ENCODE assay signal across 2 cellular contexts in the genomic region with DNA sequence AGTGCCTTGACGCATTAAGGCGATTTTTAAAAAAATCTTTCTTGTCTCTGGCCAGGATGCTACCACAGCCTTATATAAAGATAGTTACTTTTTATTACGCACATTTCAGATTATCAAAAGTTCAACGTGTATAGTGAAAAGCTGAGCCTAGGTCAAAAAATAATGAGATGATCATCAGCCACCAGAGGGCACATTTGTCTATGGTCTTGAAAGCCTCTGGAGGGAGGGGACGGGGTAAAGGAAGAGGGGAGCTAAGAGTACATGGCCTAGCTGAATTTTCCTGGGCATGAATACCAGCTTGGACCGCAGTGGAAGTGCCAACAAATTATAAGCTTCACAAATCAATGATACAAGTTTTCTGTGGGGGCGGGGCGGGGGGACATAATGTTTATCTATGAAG.
TF ChIP-seq lines count a peak whose summit lies in the region.

No MANE protein-coding gene starts in this region.

TF ChIP-seq in SK-N-SH, 30 proteins besides CTCF, POLR2A, EP300 and RAD21 (continued from another document):
- TF ChIP-seq, protein P1, sequence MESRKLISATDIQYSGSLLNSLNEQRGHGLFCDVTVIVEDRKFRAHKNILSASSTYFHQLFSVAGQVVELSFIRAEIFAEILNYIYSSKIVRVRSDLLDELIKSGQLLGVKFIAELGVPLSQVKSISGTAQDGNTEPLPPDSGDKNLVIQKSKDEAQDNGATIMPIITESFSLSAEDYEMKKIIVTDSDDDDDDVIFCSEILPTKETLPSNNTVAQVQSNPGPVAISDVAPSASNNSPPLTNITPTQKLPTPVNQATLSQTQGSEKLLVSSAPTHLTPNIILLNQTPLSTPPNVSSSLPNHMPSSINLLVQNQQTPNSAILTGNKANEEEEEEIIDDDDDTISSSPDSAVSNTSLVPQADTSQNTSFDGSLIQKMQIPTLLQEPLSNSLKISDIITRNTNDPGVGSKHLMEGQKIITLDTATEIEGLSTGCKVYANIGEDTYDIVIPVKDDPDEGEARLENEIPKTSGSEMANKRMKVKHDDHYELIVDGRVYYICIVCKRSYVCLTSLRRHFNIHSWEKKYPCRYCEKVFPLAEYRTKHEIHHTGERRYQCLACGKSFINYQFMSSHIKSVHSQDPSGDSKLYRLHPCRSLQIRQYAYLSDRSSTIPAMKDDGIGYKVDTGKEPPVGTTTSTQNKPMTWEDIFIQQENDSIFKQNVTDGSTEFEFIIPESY (IDR thresholded peaks at IDR 0.05; ENCODE audit: borderline replicate concordance, low read depth) = no peak
- no peak for TF ChIP-seq CHD2 (IDR thresholded peaks at IDR 0.05; ENCODE audit: low read length, partially characterized antibody)
- no peak for TF ChIP-seq SMC3 (IDR thresholded peaks at IDR 0.05; ENCODE audit: low read depth, low read length)
TF ChIP-seq in SK-N-SH: peak in this region for 0.

TF ChIP-seq in SK-N-SH treated with all-trans-retinoic acid at 6 μM for 48 hours, 23 proteins besides CTCF, POLR2A, EP300 and RAD21 (continued from another document):
- no peak for TF ChIP-seq ZNF565 (CRISPR knock-in tag; conservative IDR thresholded peaks at IDR 0.05; ENCODE audit: low read depth)
- TF ChIP-seq RARB (CRISPR knock-in tag; IDR thresholded peaks at IDR 0.05) = no peak
- TF ChIP-seq, protein P2, sequence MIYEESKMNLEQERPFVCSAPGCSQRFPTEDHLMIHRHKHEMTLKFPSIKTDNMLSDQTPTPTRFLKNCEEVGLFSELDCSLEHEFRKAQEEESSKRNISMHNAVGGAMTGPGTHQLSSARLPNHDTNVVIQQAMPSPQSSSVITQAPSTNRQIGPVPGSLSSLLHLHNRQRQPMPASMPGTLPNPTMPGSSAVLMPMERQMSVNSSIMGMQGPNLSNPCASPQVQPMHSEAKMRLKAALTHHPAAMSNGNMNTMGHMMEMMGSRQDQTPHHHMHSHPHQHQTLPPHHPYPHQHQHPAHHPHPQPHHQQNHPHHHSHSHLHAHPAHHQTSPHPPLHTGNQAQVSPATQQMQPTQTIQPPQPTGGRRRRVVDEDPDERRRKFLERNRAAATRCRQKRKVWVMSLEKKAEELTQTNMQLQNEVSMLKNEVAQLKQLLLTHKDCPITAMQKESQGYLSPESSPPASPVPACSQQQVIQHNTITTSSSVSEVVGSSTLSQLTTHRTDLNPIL (CRISPR knock-in tag; IDR thresholded peaks at IDR 0.05; ENCODE audit: low read depth) = no peak
- no peak for TF ChIP-seq CSDC2 (CRISPR knock-in tag; IDR thresholded peaks at IDR 0.05)
- TF ChIP-seq ARNTL (CRISPR knock-in tag; IDR thresholded peaks at IDR 0.05; ENCODE audit: borderline replicate concordance, low read depth) = no peak
